8 cellular contexts compared by ENCODE assay signal in the genomic region with DNA sequence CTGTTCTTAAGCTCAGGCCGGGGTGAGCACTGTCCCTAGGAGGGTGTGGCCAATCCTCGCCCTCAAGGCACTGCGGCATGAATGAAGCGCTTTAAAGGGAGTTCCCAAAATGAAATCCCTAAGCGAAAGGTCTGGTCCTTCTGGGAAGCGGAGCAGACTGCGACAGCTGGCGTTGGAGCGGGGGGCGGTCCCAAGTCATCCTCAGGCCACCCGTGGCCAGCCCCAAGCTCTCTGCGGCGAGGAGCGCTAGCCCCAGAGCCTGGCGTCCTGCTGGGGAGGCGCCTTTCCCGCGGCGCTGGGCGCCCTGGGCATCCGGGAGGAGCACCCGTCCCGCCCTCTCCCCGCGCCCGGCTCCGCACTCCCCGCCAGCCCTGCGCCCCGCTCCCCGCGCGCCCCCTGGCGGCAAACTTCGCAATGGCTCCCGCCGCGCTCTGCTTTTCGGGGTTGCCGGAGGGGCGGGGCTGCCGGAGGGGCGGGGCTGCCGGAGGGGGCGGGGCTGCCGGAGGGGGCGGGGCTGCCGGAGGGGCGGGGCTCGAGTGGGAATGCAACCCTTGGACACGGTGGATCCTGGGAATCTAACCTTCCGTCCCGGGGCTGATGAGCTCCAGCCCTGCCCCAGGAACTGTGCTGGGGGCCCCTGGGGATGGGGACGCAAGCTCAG. TPM values are rescaled to one million over a fixed set of nuclear protein-coding genes. Genes with fewer than 3 reads are reported as not detected.
DNase-seq lines count a peak whose midpoint lies in the region; ATAC-seq, FAIRE-seq and TF ChIP-seq lines count a peak whose summit lies in the region.

No MANE protein-coding gene starts in this region.

- H3K9me3 ChIP-seq in A549 = no peaks in the 10 kb centered on the region

- CTCF ChIA-PET in A549 (lab: Yijun Ruan, JAX) = interaction anchor here (0.8 to 4.2 kb wide), 26 partner anchors 15 to 116 kb away, joined by 3 to 88 read pairs (median 6); a partner anchor contains a TSS
- CTCF ChIA-PET in activated CD8-positive, alpha-beta T cell treated with anti-CD3 and anti-CD28 coated beads for 36 hours (lab: Charles Lee) = interaction anchor here (0.8 to 3.5 kb wide), 17 partner anchors 13 to 139 kb away, joined by 3 to 79 read pairs (median 4); a partner anchor contains a TSS

- peak; percentile 82 to 92 for DNase-seq in A549 (ENCODE audit: low read depth in 1 of 2, low spot score in 1 of 2)
- DNase-seq in NCI-H82 (lab: John Stamatoyannopoulos, UW) = peak; percentile 83
- DNase-seq in activated CD8-positive, alpha-beta T cell treated with anti-CD3 and anti-CD28 coated beads for 36 hours = peak; percentile 92
- peak; percentile 94 for DNase-seq in effector CD4-positive, alpha-beta T cell
- DNase-seq in memory B cell (ENCODE audit: low spot score in 2 of 2) = peak; percentile 97 to 99
- DNase-seq in stimulated activated CD8-positive, alpha-beta memory T cell treated with anti-CD3 and anti-CD28 coated beads, Interleukin-12 subunit alpha, Interleukin-12 subunit beta, amount 100 ng/mL, for 1 hour (ENCODE audit: low read depth) = peak; percentile 91

- intact Hi-C loops in activated CD8-positive, alpha-beta T cell treated with anti-CD3 and anti-CD28 coated beads for 36 hours (cut with micrococcal nuclease) = no loop called here

- H3K4me1 Mint-ChIP-seq in activated CD8-positive, alpha-beta T cell treated with anti-CD3 and anti-CD28 coated beads for 36 hours (ENCODE audit: low read depth) = peaks cover 16% of the 10 kb centered on the region
- H3K4me1 Mint-ChIP-seq in memory B cell = peaks cover 18% of the 10 kb centered on the region

- peak overlapping the region; percentile 45 for H3K4me3 ChIP-seq in A549

- H3K27me3 Mint-ChIP-seq in activated CD8-positive, alpha-beta T cell treated with anti-CD3 and anti-CD28 coated beads for 36 hours = peaks cover 13% of the 10 kb centered on the region
- H3K27me3 Mint-ChIP-seq in memory B cell = peaks cover 17% of the 10 kb centered on the region

- 4% methylated on average over 11 of the region's 54 CpGs for WGBS in A549 (ENCODE audit: missing lambda C conversion rate)

- ATAC-seq in A549 (peak; percentile 78 to 86), GM18519 (IDR thresholded peaks at IDR 0.05; ENCODE audit: low FRiP score, unreplicated experiment) (peak; percentile 47), HG03469 (IDR thresholded peaks at IDR 0.05; ENCODE audit: unreplicated experiment) (peak; percentile 54), memory B cell (ENCODE audit: low read depth) (peak; percentile 89)
- peak; percentile 92 for ATAC-seq in activated CD8-positive, alpha-beta T cell treated with anti-CD3 and anti-CD28 coated beads for 36 hours

- TF ChIP-seq CTCF in A549 (IDR thresholded peaks at IDR 0.05) = peak; percentile 92
- TF ChIP-seq CTCF in activated CD8-positive, alpha-beta T cell treated with anti-CD3 and anti-CD28 coated beads for 36 hours (IDR thresholded peaks at IDR 0.05) = peak; percentile 76

- H3K27ac ChIP-seq in A549 = peak overlapping the region; percentile 54 to 89

- peak overlapping the region; percentile 68 for H3K4me3 Mint-ChIP-seq in activated CD8-positive, alpha-beta T cell treated with anti-CD3 and anti-CD28 coated beads for 36 hours
- peak overlapping the region; percentile 82 for H3K4me3 Mint-ChIP-seq in memory B cell

- peak; percentile 63 to 86 for TF ChIP-seq RAD21 in A549 (conservative IDR thresholded peaks at IDR 0.05 in 1 of 2, IDR thresholded peaks at IDR 0.05 in 1 of 2)

- POLR2A ChIA-PET in A549 (lab: Yijun Ruan, JAX) = interaction anchor here (0.5 to 0.9 kb wide), 3 partner anchors 58 to 159 kb away, joined by 3 to 4 read pairs (median 3); no protein-coding TSS in a partner anchor
- POLR2A ChIA-PET in activated CD8-positive, alpha-beta T cell treated with anti-CD3 and anti-CD28 coated beads for 36 hours (lab: Charles Lee) = interaction anchor here (0.9 to 1.2 kb wide), 4 partner anchors 25 to 63 kb away, joined by 3 to 6 read pairs (median 4); a partner anchor contains a TSS

- H3K27ac Mint-ChIP-seq in activated CD8-positive, alpha-beta T cell treated with anti-CD3 and anti-CD28 coated beads for 36 hours = no peak overlapping the region
- H3K27ac Mint-ChIP-seq in memory B cell = no peak overlapping the region

- no peak for FAIRE-seq in A549 (lab: Jason Lieb, UNC)

- no peak; the same call in 1 of the 2 replicates for TF ChIP-seq POLR2A in A549 (IDR thresholded peaks at IDR 0.05; ENCODE audit: low read length)

- peaks cover 6% of the 10 kb centered on the region for H3K9me3 Mint-ChIP-seq in activated CD8-positive, alpha-beta T cell treated with anti-CD3 and anti-CD28 coated beads for 36 hours
- peaks cover 6% of the 10 kb centered on the region for H3K9me3 Mint-ChIP-seq in memory B cell

- peak overlapping the region; percentile 95 for H3K4me2 ChIP-seq in A549

- H3K36me3 Mint-ChIP-seq in activated CD8-positive, alpha-beta T cell treated with anti-CD3 and anti-CD28 coated beads for 36 hours (ENCODE audit: low read depth) = no peaks in the 10 kb centered on the region
- H3K36me3 Mint-ChIP-seq in memory B cell = no peaks in the 10 kb centered on the region

- H3K4me1 ChIP-seq in A549 = peaks cover 9% of the 10 kb centered on the region; the same call in 2 of the 3 replicates

- no peak for TF ChIP-seq EP300 in A549 (IDR thresholded peaks at IDR 0.05)

TF ChIP-seq in A549, 52 proteins besides CTCF, POLR2A, EP300 and RAD21:
- no peak for TF ChIP-seq RARB (CRISPR knock-in tag; IDR thresholded peaks at IDR 0.05)
- no peak for TF ChIP-seq RNF2 (IDR thresholded peaks at IDR 0.05; ENCODE audit: borderline replicate concordance, low read depth)
- TF ChIP-seq SMC3 (IDR thresholded peaks at IDR 0.05) = peak; percentile 86
- no peak for TF ChIP-seq HOXB13 (CRISPR knock-in tag; IDR thresholded peaks at IDR 0.05; ENCODE audit: low read depth)
- peak in 1 of 2 experiments; percentile 56; a peak in 2 of 5 replicates for TF ChIP-seq JUN (IDR thresholded peaks at IDR 0.05)
- TF ChIP-seq CBX8 (IDR thresholded peaks at IDR 0.05) = no peak
- 0 out of 2 replicates have a peak, but pooled peaks have one; percentile 20 for TF ChIP-seq MAZ (IDR thresholded peaks at IDR 0.05; ENCODE audit: borderline replicate concordance, low read depth, low read length)
- no peak for TF ChIP-seq TP53 (CRISPR knock-in tag; IDR thresholded peaks at IDR 0.05)
- no peak for TF ChIP-seq MAFK (IDR thresholded peaks at IDR 0.05; ENCODE audit: partially characterized antibody)
- no peak for TF ChIP-seq CBX2 (IDR thresholded peaks at IDR 0.05; ENCODE audit: borderline replicate concordance, low read depth)
- no peak for TF ChIP-seq ZC3H11A (IDR thresholded peaks at IDR 0.05)
- no peak for TF ChIP-seq TFCP2L1 (CRISPR knock-in tag; IDR thresholded peaks at IDR 0.05)

RNA-seq across cellular contexts. Expression of a gene that starts 25.4 kb away (rescaled TPM):
- polyA plus RNA-seq in A549 (2011; rRNA removed) (1.6 and 2.1 TPM in 2 replicates), A549 (2017; fragmentation: RNase III; extraction: RNeasy Plus Mini Kit Qiagen cat#74134 plus additional on column Dnase treatment) (2.3 to 3.1 TPM (median 2.6 TPM) in 3 replicates)
- polyA plus RNA-seq in A549 (2012; cell fraction: cytosol; rRNA removed) = 1.6 and 2.9 TPM in 2 replicates
- 2.3 and 2.9 TPM in 2 replicates for polyA plus RNA-seq in A549 (2012; cell fraction: nucleus; rRNA removed)
- polyA minus RNA-seq in A549 (2011; rRNA and poly(A)+ RNA removed) = 3.9 and 4.1 TPM in 2 replicates
- total RNA-seq in activated CD8-positive, alpha-beta T cell treated with anti-CD3 and anti-CD28 coated beads for 36 hours = 1 to 10 TPM; 1.3 TPM

RNA-seq across cellular contexts. Expression of a gene that starts 30.8 kb away (rescaled TPM):
- polyA plus RNA-seq in A549 (2011; rRNA removed) (66.0 and 70.2 TPM in 2 replicates), A549 (2017; fragmentation: RNase III; extraction: RNeasy Plus Mini Kit Qiagen cat#74134 plus additional on column Dnase treatment) (87.1 to 93.8 TPM (median 93.0 TPM) in 3 replicates)
- 164 and 170 TPM in 2 replicates for polyA plus RNA-seq in A549 (2012; cell fraction: cytosol; rRNA removed)
- 315 and 328 TPM in 2 replicates for polyA plus RNA-seq in A549 (2012; cell fraction: nucleus; rRNA removed)
- polyA minus RNA-seq in A549 (2011; rRNA and poly(A)+ RNA removed) = 138 and 139 TPM in 2 replicates
- total RNA-seq in activated CD8-positive, alpha-beta T cell treated with anti-CD3 and anti-CD28 coated beads for 36 hours = 100 to 1,000 TPM; 116 to 121 TPM

RNA-seq across cellular contexts. Expression of a gene that starts 38.7 kb away (rescaled TPM):
- 3.9 and 4.5 TPM in 2 replicates for polyA plus RNA-seq in A549 (2011; rRNA removed)
- polyA plus RNA-seq in A549 (2012; cell fraction: cytosol; rRNA removed) = 8.7 and 12.5 TPM in 2 replicates
- polyA plus RNA-seq in A549 (2012; cell fraction: nucleus; rRNA removed) = 59.0 and 71.9 TPM in 2 replicates
- 13.1 to 14.3 TPM (median 13.5 TPM) in 3 replicates for polyA plus RNA-seq in A549 (2017; fragmentation: RNase III; extraction: RNeasy Plus Mini Kit Qiagen cat#74134 plus additional on column Dnase treatment)
- 3.8 and 4.3 TPM in 2 replicates for polyA minus RNA-seq in A549 (2011; rRNA and poly(A)+ RNA removed)
- total RNA-seq in activated CD8-positive, alpha-beta T cell treated with anti-CD3 and anti-CD28 coated beads for 36 hours = 1 to 10 TPM; 2.2 to 2.3 TPM

Comparison
In these comparisons a context has a peak if more than half of its experiments do, and no peak if none do; other contexts are left out.
1. Peak in every context shown above with its lines: DNase-seq, ATAC-seq, H3K4me3 ChIP-seq and H3K27ac ChIP-seq.